In the genomic region with DNA sequence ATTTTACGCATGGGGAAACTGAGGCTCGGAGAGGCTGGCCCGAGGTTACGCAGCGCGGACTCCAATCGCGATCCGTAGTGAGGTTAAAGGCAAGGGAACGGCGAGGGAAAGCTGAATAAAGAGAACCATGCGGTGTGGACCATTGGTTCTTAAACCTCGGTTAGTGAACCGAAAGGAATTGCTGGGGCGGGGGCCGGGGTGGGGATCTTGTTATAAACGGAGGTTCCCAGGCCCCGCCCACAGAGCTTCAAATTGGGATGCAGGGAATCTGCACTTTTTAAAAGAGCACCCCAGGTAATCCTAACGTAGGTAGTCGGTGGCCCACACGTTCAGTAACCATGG, we compare ENCODE assay signal across 8 cellular contexts. TPM values are rescaled to one million over a fixed set of nuclear protein-coding genes. Genes with fewer than 3 reads are reported as not detected.
DNase-seq lines count a peak whose midpoint lies in the region; ATAC-seq and TF ChIP-seq lines count a peak whose summit lies in the region.

No MANE protein-coding gene starts in this region.

- no peak for ATAC-seq in CD4-positive, CD25-positive, alpha-beta regulatory T cell (ENCODE audit: low read depth in 2 of 2)
- ATAC-seq in left lung (no peak), HG02571 (IDR thresholded peaks at IDR 0.05; ENCODE audit: unreplicated experiment) (no peak), HG02588 (IDR thresholded peaks at IDR 0.05; ENCODE audit: unreplicated experiment) (no peak)

- H3K4me3 Mint-ChIP-seq in CD4-positive, CD25-positive, alpha-beta regulatory T cell: peak overlapping the region; percentile 71 to 98 (median 92)

- H3K9me3 ChIP-seq in CD4-positive, CD25-positive, alpha-beta regulatory T cell (ENCODE audit: control insufficient read depth in 2 of 2, low read length in 2 of 2): no peaks in the 10 kb centered on the region
- no peaks in the 10 kb centered on the region for H3K9me3 ChIP-seq in HUES6 (ENCODE audit: control insufficient read depth, insufficient read depth, low read depth, low read length)
- H3K9me3 ChIP-seq in adipocyte (ENCODE audit: control insufficient read depth, low read length): no peaks in the 10 kb centered on the region
- H3K9me3 ChIP-seq in left lung: no peaks in the 10 kb centered on the region
- H3K9me3 ChIP-seq in tibial artery: no peaks in the 10 kb centered on the region

- H3K36me3 Mint-ChIP-seq in CD4-positive, CD25-positive, alpha-beta regulatory T cell: peaks cover 13% of the 10 kb centered on the region

- peak in 1 of 3 donors; percentile 16 for DNase-seq in CD4-positive, CD25-positive, alpha-beta regulatory T cell
- DNase-seq in adipocyte (ENCODE audit: low read depth) (peak; percentile 53), left lung (no peak), tibial artery (peak in 1 of 2 donors; percentile 34), SKM-1 treated with dmso at 0.1 percent for 144 hours (lab: John Stamatoyannopoulos, UW; ENCODE audit: unreplicated experiment) (no peak)

- peaks cover 19 to 43% (median 27%) of the 10 kb centered on the region in 4 donors for H3K4me1 Mint-ChIP-seq in CD4-positive, CD25-positive, alpha-beta regulatory T cell

- H3K9ac ChIP-seq in HUES6 (ENCODE audit: low read length) (peak overlapping the region; percentile 88), adipocyte (ENCODE audit: low read length) (peak overlapping the region; percentile 97)

- no peaks in the 10 kb centered on the region for H3K27me3 Mint-ChIP-seq in CD4-positive, CD25-positive, alpha-beta regulatory T cell

- peaks cover 20% of the 10 kb centered on the region for H3K4me1 ChIP-seq in CD4-positive, CD25-positive, alpha-beta regulatory T cell (ENCODE audit: control insufficient read depth, insufficient read depth, low read length, poor library complexity, severe bottlenecking)
- H3K4me1 ChIP-seq in HUES6 (ENCODE audit: control insufficient read depth, insufficient read depth, low read length): peaks cover 18% of the 10 kb centered on the region
- H3K4me1 ChIP-seq in adipocyte (ENCODE audit: control insufficient read depth, insufficient read depth, low read length): peaks cover 14% of the 10 kb centered on the region
- peaks cover 11 to 25% of the 10 kb centered on the region in 2 donors for H3K4me1 ChIP-seq in left lung
- H3K4me1 ChIP-seq in tibial artery: peaks cover 0 to 27% (median 23%) of the 10 kb centered on the region in 4 donors

- H3K4me3 ChIP-seq in CD4-positive, CD25-positive, alpha-beta regulatory T cell (ENCODE audit: low read depth, low read length): peak overlapping the region; percentile 73
- H3K4me3 ChIP-seq in HUES6 (ENCODE audit: low read depth, low read length): peak overlapping the region; percentile 93
- peak overlapping the region; percentile 99 for H3K4me3 ChIP-seq in adipocyte (ENCODE audit: low read length)
- H3K4me3 ChIP-seq in left lung: peak overlapping the region; percentile 99
- peak overlapping the region; percentile 92 to 100 for H3K4me3 ChIP-seq in tibial artery

- H3K27ac Mint-ChIP-seq in CD4-positive, CD25-positive, alpha-beta regulatory T cell: no peak overlapping the region

- H3K27ac ChIP-seq in CD4-positive, CD25-positive, alpha-beta regulatory T cell (ENCODE audit: insufficient read depth, low read length, poor library complexity, severe bottlenecking): peak overlapping the region; percentile 67
- no peak overlapping the region for H3K27ac ChIP-seq in HUES6 (ENCODE audit: low read depth, low read length)
- H3K27ac ChIP-seq in left lung: peak overlapping the region; percentile 33 to 80
- peak overlapping the region; percentile 79 to 83 for H3K27ac ChIP-seq in tibial artery

- H3K27me3 ChIP-seq in CD4-positive, CD25-positive, alpha-beta regulatory T cell (ENCODE audit: control insufficient read depth, insufficient read depth, low read length): no peaks in the 10 kb centered on the region
- no peaks in the 10 kb centered on the region for H3K27me3 ChIP-seq in HUES6 (ENCODE audit: control insufficient read depth, insufficient read depth, low read length)
- H3K27me3 ChIP-seq in adipocyte (replicated peaks; ENCODE audit: control insufficient read depth, insufficient read depth, low read length): no peaks in the 10 kb centered on the region
- no peaks in the 10 kb centered on the region for H3K27me3 ChIP-seq in left lung
- H3K27me3 ChIP-seq in tibial artery: no peaks in the 10 kb centered on the region

- no peaks in the 10 kb centered on the region for H3K9me3 Mint-ChIP-seq in CD4-positive, CD25-positive, alpha-beta regulatory T cell

- intact Hi-C loops in left lung (cut with DNase I): no loop called here
- intact Hi-C loops in tibial artery (cut with DNase I; ENCODE audit: low total_unique reads): loop anchor here (10.0 kb wide), 2 partner anchors 164 to 166 kb away; a partner anchor contains a TSS

- H3K36me3 ChIP-seq in CD4-positive, CD25-positive, alpha-beta regulatory T cell (ENCODE audit: control insufficient read depth, insufficient read depth, low read length): peaks cover 7% of the 10 kb centered on the region
- H3K36me3 ChIP-seq in HUES6 (ENCODE audit: control insufficient read depth, insufficient read depth, low read length) (peaks cover 23% of the 10 kb centered on the region), adipocyte (ENCODE audit: control insufficient read depth, insufficient read depth, low read length, severe bottlenecking) (peaks cover 11% of the 10 kb centered on the region), left lung (peaks cover 0 to 11% of the 10 kb centered on the region in 2 donors), tibial artery (peaks cover 6 to 12% (median 8%) of the 10 kb centered on the region in 3 donors)

- TF ChIP-seq CTCF in left lung (IDR thresholded peaks at IDR 0.05): no peak
- no peak for TF ChIP-seq CTCF in tibial artery (IDR thresholded peaks at IDR 0.05)

RNA-seq across cellular contexts. Expression of a gene that starts 0.5 kb away (rescaled TPM):
- 1.7 TPM for total RNA-seq in CD4-positive, CD25-positive, alpha-beta regulatory T cell
- 1 to 10 TPM in 3 of 4 donors, under 1 TPM in 1; 0.23 to 1.8 (median 1.6) TPM for polyA plus RNA-seq in CD4-positive, CD25-positive, alpha-beta regulatory T cell
- total RNA-seq in left lung: 10 to 100 TPM in 1 of 2 donors, 1 to 10 TPM in 1; 8.0 to 13.4 TPM

RNA-seq across cellular contexts. Expression of a gene that starts 0.6 kb away (rescaled TPM):
- 3.2 TPM for total RNA-seq in CD4-positive, CD25-positive, alpha-beta regulatory T cell
- 1 to 10 TPM; 3.1 to 6.8 (median 6.6) TPM for polyA plus RNA-seq in CD4-positive, CD25-positive, alpha-beta regulatory T cell
- 10 to 100 TPM; 12.5 to 18.6 TPM for total RNA-seq in left lung
